Comparison of ENCODE assay signal across 8 cellular contexts in the genomic region with DNA sequence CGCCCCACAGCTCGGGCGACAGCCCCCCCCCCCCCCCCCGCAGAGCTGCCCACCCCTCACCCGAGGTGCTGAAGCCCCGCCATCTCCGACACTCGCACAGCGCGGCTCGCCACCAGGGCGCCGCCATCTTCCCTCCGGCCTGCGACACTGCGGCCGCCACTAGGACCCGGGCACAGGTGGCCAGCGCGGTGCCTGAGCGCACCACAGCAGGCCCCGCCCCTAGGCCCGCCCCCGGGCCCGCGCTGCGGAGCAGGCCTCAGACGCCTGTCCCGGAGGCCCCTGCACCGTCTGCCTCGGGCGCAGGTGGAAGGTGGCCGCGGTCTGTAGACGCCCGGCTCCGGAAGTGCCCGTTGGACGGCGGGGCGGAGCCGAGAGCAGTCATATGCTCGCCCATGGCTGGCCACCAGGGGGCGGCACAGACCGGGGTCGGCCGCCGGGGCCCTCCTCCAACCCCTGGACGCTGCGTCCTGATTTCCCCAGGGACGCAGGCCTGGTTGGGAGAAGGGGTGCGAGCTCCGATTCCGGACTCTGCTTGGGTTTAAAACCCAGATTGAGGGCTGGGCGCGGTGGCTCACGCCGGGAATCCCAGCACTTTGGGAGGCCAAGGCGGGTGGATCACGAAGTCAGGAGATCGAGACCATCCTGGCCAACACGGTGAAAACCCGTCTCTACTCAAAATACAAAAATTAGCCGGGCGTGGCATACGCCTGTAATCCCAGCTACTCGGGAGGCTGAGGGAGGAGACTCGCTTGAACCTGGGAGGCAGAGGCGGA. TPM values are rescaled to one million over a fixed set of nuclear protein-coding genes. Genes with fewer than 3 reads are reported as not detected.
DNase-seq lines count a peak whose midpoint lies in the region; ATAC-seq and TF ChIP-seq lines count a peak whose summit lies in the region.

Gene MRPL38 (minus strand): TSS at position 136 of the 773 bp plus-strand sequence. CDS start 9 bp downstream, at position 127.

- intact Hi-C loops in activated naive CD4-positive, alpha-beta T cell treated with anti-CD3 and anti-CD28 coated beads for 36 hours (cut with micrococcal nuclease): loop anchor here (1.0 to 10.0 kb wide), 12 partner anchors 9 to 480 kb away; partner anchors contain the start of genes ACOX1, CDK3, EXOC7 and FBF1

- H3K36me3 ChIP-seq in gastroesophageal sphincter (peaks cover 0 to 32% of the 10 kb centered on the region in 2 donors), suprapubic skin (peaks cover 24% of the 10 kb centered on the region)

- in situ Hi-C loops in SK-MEL-5 (cut with HindIII; ENCODE audit: low pct_unique_long_range_greater_than_20kb, low sequenced_read_pairs): no loop called here

- H3K4me3 Mint-ChIP-seq in activated naive CD4-positive, alpha-beta T cell treated with anti-CD3 and anti-CD28 coated beads for 36 hours: peak within 1 kb of the TSS; percentile 83

- CTCF ChIA-PET in HEK293T (lab: Yijun Ruan, JAX): interaction anchor here (0.6 to 3.2 kb wide), 12 partner anchors 8 to 125 kb away, joined by 3 to 22 read pairs (median 4); partner anchors contain the start of genes TRIM65 and WBP2
- CTCF ChIA-PET in activated naive CD4-positive, alpha-beta T cell treated with anti-CD3 and anti-CD28 coated beads for 36 hours (lab: Charles Lee): interaction anchor here (0.6 to 5.5 kb wide), 14 partner anchors 9 to 524 kb away, joined by 3 to 85 read pairs (median 4); partner anchors contain the start of gene FBF1

- TF ChIP-seq POLR2A in gastroesophageal sphincter (IDR thresholded peaks at IDR 0.05) (peak; percentile 64 to 72), suprapubic skin (IDR thresholded peaks at IDR 0.05) (peak in 1 of 2 donors; percentile 41)

- H3K27ac Mint-ChIP-seq in activated naive CD4-positive, alpha-beta T cell treated with anti-CD3 and anti-CD28 coated beads for 36 hours: peak within 1 kb of the TSS; percentile 75

- WGBS in gastroesophageal sphincter (ENCODE audit: low coverage in 1 of 2), 2 donors: 0% methylated on average over 1 of the region's 69 CpGs; no CpG with 5 or more reads in 1 of the 2 donors
- 4% methylated on average over 18 of the region's 69 CpGs for WGBS in suprapubic skin

- TF ChIP-seq EP300 in gastroesophageal sphincter (IDR thresholded peaks at IDR 0.05): no peak
- no peak for TF ChIP-seq EP300 in suprapubic skin (IDR thresholded peaks at IDR 0.05)

- H3K27me3 ChIP-seq in gastroesophageal sphincter: no peaks in the 10 kb centered on the region
- H3K27me3 ChIP-seq in suprapubic skin: no peaks in the 10 kb centered on the region

- POLR2A ChIA-PET in HEK293T (lab: Yijun Ruan, JAX): interaction anchor here (0.6 to 3.2 kb wide), 22 partner anchors 9 to 306 kb away, joined by 3 to 22 read pairs (median 5); partner anchors contain the start of genes ACOX1, CDK3, FBF1 and TEN1

- H3K4me3 ChIP-seq in gastroesophageal sphincter: peak within 1 kb of the TSS; percentile 75 to 84
- H3K4me3 ChIP-seq in suprapubic skin: peak within 1 kb of the TSS; percentile 90

- TF ChIP-seq CTCF in gastroesophageal sphincter (IDR thresholded peaks at IDR 0.05) (peak in 3 of 4 experiments; percentile 98 to 100 (median 100)), suprapubic skin (IDR thresholded peaks at IDR 0.05) (peak; percentile 96 to 97)

- peaks cover 22% of the 10 kb centered on the region for H3K4me1 Mint-ChIP-seq in activated naive CD4-positive, alpha-beta T cell treated with anti-CD3 and anti-CD28 coated beads for 36 hours (ENCODE audit: low read depth)

- no peaks in the 10 kb centered on the region for H3K9me3 ChIP-seq in gastroesophageal sphincter
- H3K9me3 ChIP-seq in suprapubic skin: no peaks in the 10 kb centered on the region

- peaks cover 1% of the 10 kb centered on the region for H3K36me3 Mint-ChIP-seq in activated naive CD4-positive, alpha-beta T cell treated with anti-CD3 and anti-CD28 coated beads for 36 hours (ENCODE audit: low read depth)

- ATAC-seq in gastroesophageal sphincter: peak; percentile 97

- DNase-seq in GM04504 (ENCODE audit: low read depth) (peak; percentile 90), HEK293T (ENCODE audit: extremely low spot score) (peak; percentile 99), MV-4-11 (lab: John Stamatoyannopoulos, UW) (peak; percentile 93), SK-MEL-5 (ENCODE audit: low read depth, low spot score) (peak; percentile 97), nucleus accumbens (lab: John Stamatoyannopoulos, UW) (peak in 55 of 56 donors; percentile 37 to 97 (median 83)), suprapubic skin (ENCODE audit: low spot score in 2 of 2) (peak; percentile 94 to 95)
- peak; percentile 95 for DNase-seq in activated naive CD4-positive, alpha-beta T cell treated with anti-CD3 and anti-CD28 coated beads for 36 hours

- no peaks in the 10 kb centered on the region for H3K27me3 Mint-ChIP-seq in activated naive CD4-positive, alpha-beta T cell treated with anti-CD3 and anti-CD28 coated beads for 36 hours (ENCODE audit: low read depth)

- H3K27ac ChIP-seq in gastroesophageal sphincter: peak within 1 kb of the TSS; percentile 56 to 94 (median 91)
- H3K27ac ChIP-seq in suprapubic skin: peak within 1 kb of the TSS; percentile 92

- H3K9me3 Mint-ChIP-seq in activated naive CD4-positive, alpha-beta T cell treated with anti-CD3 and anti-CD28 coated beads for 36 hours: no peaks in the 10 kb centered on the region

- H3K4me1 ChIP-seq in gastroesophageal sphincter (peaks cover 0 to 28% (median 8%) of the 10 kb centered on the region in 3 donors), suprapubic skin (peaks cover 43% of the 10 kb centered on the region)

TF ChIP-seq in HEK293T, 16 proteins besides CTCF, POLR2A, EP300 and RAD21:
- peak; percentile 91; the same call in 1 of the 2 replicates for TF ChIP-seq HDGF (IDR thresholded peaks at IDR 0.05; ENCODE audit: borderline replicate concordance)
- TF ChIP-seq ELF4 (IDR thresholded peaks at IDR 0.05): peak; percentile 78
- peak; percentile 30; the same call in 1 of the 2 replicates for TF ChIP-seq LEF1 (IDR thresholded peaks at IDR 0.05; ENCODE audit: borderline replicate concordance)
- no peak for TF ChIP-seq ARNT (IDR thresholded peaks at IDR 0.05)
- TF ChIP-seq SUZ12 (IDR thresholded peaks at IDR 0.05): no peak

RNA-seq across cellular contexts. Expression of gene MRPL38, which starts in this region (rescaled TPM):
- total RNA-seq in SK-MEL-5 (2014; rRNA removed; shearing (Covaris generic)): 47.6 and 57.4 TPM in 2 replicates
- 151 and 161 TPM in 2 replicates for polyA plus RNA-seq in SK-MEL-5 (2015; cell fraction: cytosol; rRNA removed)
- 317 and 374 TPM in 2 replicates for polyA plus RNA-seq in SK-MEL-5 (2015; cell fraction: nucleus; rRNA removed)
- total RNA-seq in activated naive CD4-positive, alpha-beta T cell treated with anti-CD3 and anti-CD28 coated beads for 36 hours: 100 to 1,000 TPM; 109 to 117 TPM
- total RNA-seq in gastroesophageal sphincter (10 to 100 TPM; 18.4 to 69.6 (median 44.3) TPM), suprapubic skin (100 to 1,000 TPM in 1 of 4 donors, 10 to 100 TPM in 3; 41.7 to 113 (median 50.2) TPM)

Comparison
In these comparisons a context has a peak if more than half of its experiments do, and no peak if none do; other contexts are left out.
1. Peak in every context shown above with its lines: DNase-seq, ATAC-seq, H3K4me3 ChIP-seq and H3K27ac ChIP-seq.